ENCODE assay signal across 11 cellular contexts in the genomic region with DNA sequence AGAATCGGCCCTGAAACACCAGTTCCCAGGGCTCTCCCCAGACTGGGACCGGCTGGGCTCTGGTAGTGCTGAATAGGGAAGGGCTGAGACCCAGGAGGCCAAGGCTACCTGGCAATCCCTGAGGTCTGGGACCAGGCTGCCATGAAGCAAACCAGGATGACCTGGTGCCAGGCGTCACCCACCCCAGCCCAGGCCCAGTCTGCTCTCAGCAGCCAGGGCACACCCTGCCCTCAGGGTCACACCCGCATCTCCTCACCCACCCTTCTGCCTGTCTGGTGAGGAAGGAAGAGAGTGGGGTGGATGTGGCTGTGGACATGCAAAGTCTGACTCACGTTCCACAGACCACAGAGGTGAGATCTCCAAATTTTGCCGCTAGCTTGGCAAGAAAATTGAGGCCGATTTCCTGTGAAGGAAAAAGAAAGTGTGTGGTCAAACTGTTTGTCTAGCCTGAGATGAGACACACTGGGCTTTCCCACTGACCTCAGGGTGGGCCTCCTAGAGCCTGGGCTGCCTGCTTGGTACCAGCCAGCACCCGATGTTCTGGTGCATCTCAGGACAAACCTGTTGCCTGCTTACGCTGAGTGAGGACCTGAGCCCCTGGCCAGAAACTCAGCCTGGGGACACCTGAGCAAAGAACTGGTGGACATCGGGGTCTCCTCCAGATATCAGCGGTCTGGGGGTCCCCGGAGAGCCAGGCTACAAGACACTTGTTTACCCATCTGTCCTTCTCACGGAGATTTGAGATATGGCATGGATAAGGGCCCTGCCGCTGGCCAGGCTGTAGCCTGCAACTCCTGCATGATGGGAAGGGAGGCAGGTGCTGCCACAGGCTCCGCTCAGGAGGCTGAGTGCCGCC. TPM values are rescaled to one million over a fixed set of nuclear protein-coding genes. Genes with fewer than 3 reads are reported as not detected.
DNase-seq lines count a peak whose midpoint lies in the region.
"Had no signal": no experiment of that assay in that cellular context is flagged by ENCODE, and none has a peak within 500 bp of the region (broad histone marks: within the 10 kb centered on the region; RNA-seq: fewer than 3 reads in every experiment).

No MANE protein-coding gene starts in this region.

- peak; percentile 48 for DNase-seq in stimulated activated naive CD4-positive, alpha-beta T cell treated with Interleukin-2 at 50 U/mL for 16 hours (lab: John Stamatoyannopoulos, UW)
- DNase-seq in stimulated activated naive CD4-positive, alpha-beta T cell (lab: John Stamatoyannopoulos, UW): no peak
- peak; percentile 44 for DNase-seq in activated CD4-positive, alpha-beta T cell treated with anti-CD3 and anti-CD28 coated beads, Interleukin-2, amount 50 U/mL, for 1 hour
- peak; percentile 66 for DNase-seq in glomerular visceral epithelial cell (ENCODE audit: extremely low spot score)
- no peak for DNase-seq in mesenteric fat pad (ENCODE audit: low spot score)
- DNase-seq in hypothalamus (lab: John Stamatoyannopoulos, UW): no peak
- no peak for DNase-seq in NCI-H226
- DNase-seq in epidermal melanocyte (ENCODE audit: insufficient read length, low spot score): no peak
- DNase-seq: IMR-90, nephron progenitor cell had no signal

RNA-seq across cellular contexts. Expression of a gene that starts 6.3 kb away (rescaled TPM):
- 1.3 TPM for total RNA-seq in mesenteric fat pad
- total RNA-seq: IMR-90 had no signal

RNA-seq across cellular contexts. Expression of a gene that starts 17.7 kb away (rescaled TPM):
- 13.9 TPM for total RNA-seq in mesenteric fat pad

RNA-seq across cellular contexts. Expression of a gene that starts 18.0 kb away (rescaled TPM):
- 2.8 TPM for total RNA-seq in mesenteric fat pad
- total RNA-seq: IMR-90, NCI-H460 had no signal

RNA-seq across cellular contexts. Expression of a gene that starts 45.4 kb away (rescaled TPM):
- total RNA-seq in mesenteric fat pad: 37.8 TPM

Comparison
In these comparisons a context has a peak if more than half of its experiments do, and no peak if none do; other contexts are left out.
1. DNase-seq: peak in stimulated activated naive CD4-positive, alpha-beta T cell treated with Interleukin-2 at 50 U/mL for 16 hours (single experiment), activated CD4-positive, alpha-beta T cell treated with anti-CD3 and anti-CD28 coated beads, Interleukin-2, amount 50 U/mL, for 1 hour (single experiment) and glomerular visceral epithelial cell (single experiment); none in stimulated activated naive CD4-positive, alpha-beta T cell (0 of 6), mesenteric fat pad (single experiment), hypothalamus (0 of 51), NCI-H226 (single experiment) and epidermal melanocyte (single experiment).